ENCODE assay signal across 8 cellular contexts in genomic region chr15:70271422-70272088, GRCh38.
DNase-seq lines count a peak whose midpoint lies in the region; ATAC-seq and TF ChIP-seq lines count a peak whose summit lies in the region.

No MANE protein-coding gene starts in this region.

- TF ChIP-seq CTCF in epithelial cell of esophagus (IDR thresholded peaks at IDR 0.05; ENCODE audit: insufficient read depth, low read depth, low read length, missing control alignments): no peak
- no peak for TF ChIP-seq CTCF in progenitor cell of endocrine pancreas (IDR thresholded peaks at IDR 0.05; ENCODE audit: unreplicated experiment)

- H3K36me3 Mint-ChIP-seq in progenitor cell of endocrine pancreas (ENCODE audit: insufficient read depth): no peaks in the 10 kb centered on the region

- peak overlapping the region; percentile 4 for H3K27ac Mint-ChIP-seq in progenitor cell of endocrine pancreas

- no peak overlapping the region for H3K4me3 Mint-ChIP-seq in progenitor cell of endocrine pancreas (ENCODE audit: low read depth)

- peaks cover 8% of the 10 kb centered on the region for H3K4me1 Mint-ChIP-seq in progenitor cell of endocrine pancreas (ENCODE audit: low read depth)

- H3K9me3 Mint-ChIP-seq in progenitor cell of endocrine pancreas (ENCODE audit: low read depth): no peaks in the 10 kb centered on the region

- DNase-seq in GM04504 (ENCODE audit: low read depth) (peak; percentile 91), NOMO-1 treated with DMSO at 0.1 percent for 48 hours (lab: John Stamatoyannopoulos, UW; ENCODE audit: unreplicated experiment) (peak; percentile 84), epithelial cell of esophagus (ENCODE audit: low read depth) (peak; percentile 89), progenitor cell of endocrine pancreas (ENCODE audit: low spot score, unreplicated experiment) (no peak), NCI-H2029 treated with DMSO at 0.1 percent for 48 hours (lab: John Stamatoyannopoulos, UW) (no peak), T-helper 1 cell (no peak)

- H3K4me3 ChIP-seq in epithelial cell of esophagus (ENCODE audit: low read length): no peak overlapping the region

- no peak for ATAC-seq in GM21825 (IDR thresholded peaks at IDR 0.05; ENCODE audit: unreplicated experiment)
- ATAC-seq in GM21786 (IDR thresholded peaks at IDR 0.05; ENCODE audit: unreplicated experiment): no peak

- peaks cover 64% of the 10 kb centered on the region for H3K27me3 Mint-ChIP-seq in progenitor cell of endocrine pancreas

Comparison
In these comparisons a context has a peak if more than half of its experiments do, and no peak if none do; other contexts are left out.
1. DNase-seq: peak in GM04504 (single experiment), NOMO-1 treated with DMSO at 0.1 percent for 48 hours (single experiment) and epithelial cell of esophagus (single experiment); none in progenitor cell of endocrine pancreas (single experiment), NCI-H2029 treated with DMSO at 0.1 percent for 48 hours (single experiment) and T-helper 1 cell (0 of 5).